17 cellular contexts compared by ENCODE assay signal in the genomic region with DNA sequence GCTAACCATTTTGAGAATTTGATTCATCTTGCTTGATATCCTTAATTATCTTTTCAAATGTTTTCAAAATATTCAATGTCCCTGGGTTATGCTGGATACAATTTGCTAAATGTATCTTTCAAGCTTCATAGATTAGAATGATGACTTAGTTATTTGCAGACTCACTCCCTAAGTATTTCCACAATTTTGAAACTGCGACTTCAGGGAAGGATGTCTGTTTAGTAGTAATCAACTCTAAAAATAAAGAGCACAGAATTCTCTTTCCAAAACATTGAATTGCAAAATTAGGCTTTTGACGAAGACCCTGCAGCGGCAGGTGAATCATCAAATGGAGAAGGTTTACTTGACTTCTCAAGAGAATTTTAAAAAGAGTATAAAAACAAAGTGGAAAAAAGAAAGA. TPM values are rescaled to one million over a fixed set of nuclear protein-coding genes. Genes with fewer than 3 reads are reported as not detected.
DNase-seq lines count a peak whose midpoint lies in the region; ATAC-seq and TF ChIP-seq lines count a peak whose summit lies in the region.
"Had no signal": no experiment of that assay in that cellular context is flagged by ENCODE, and none has a peak within 500 bp of the region (broad histone marks: within the 10 kb centered on the region; RNA-seq: fewer than 3 reads in every experiment).

No MANE protein-coding gene starts in this region.

- no peaks in the 10 kb centered on the region for H3K9me3 ChIP-seq in GM23248 (ENCODE audit: low read depth)

- H3K79me2 ChIP-seq in GM23248 (ENCODE audit: insufficient read depth) = no peaks in the 10 kb centered on the region

- H3K4me2 ChIP-seq in GM23248 (ENCODE audit: unreplicated experiment) = peak overlapping the region; percentile 11

- no peak for ATAC-seq in stimulated activated effector memory CD8-positive, alpha-beta T cell treated with anti-CD3 and anti-CD28 coated beads, Interleukin-12 subunit alpha, Interleukin-12 subunit beta, amount 100 ng/mL, for 72 hours
- ATAC-seq: CD8-positive, alpha-beta T cell had no signal

- in situ Hi-C loops in GM23248 (cut with MboI) = loop anchor here (10.0 kb wide), 1 partner anchor 115 kb away; no protein-coding TSS in a partner anchor

- peaks cover 33% of the 10 kb centered on the region for H3K4me1 ChIP-seq in GM23248 (ENCODE audit: insufficient read depth)

- H3K36me3 Mint-ChIP-seq in stimulated activated effector memory CD8-positive, alpha-beta T cell treated with anti-CD3 and anti-CD28 coated beads, Interleukin-12 subunit alpha, Interleukin-12 subunit beta, amount 100 ng/mL, for 72 hours = no peaks in the 10 kb centered on the region
- H3K36me3 Mint-ChIP-seq: CD8-positive, alpha-beta T cell had no signal

- peaks cover 6% of the 10 kb centered on the region for H3K4me1 Mint-ChIP-seq in stimulated activated effector memory CD8-positive, alpha-beta T cell treated with anti-CD3 and anti-CD28 coated beads, Interleukin-12 subunit alpha, Interleukin-12 subunit beta, amount 100 ng/mL, for 72 hours

- no peak overlapping the region for H3K9ac ChIP-seq in GM23248

- H3K4me3 Mint-ChIP-seq in stimulated activated effector memory CD8-positive, alpha-beta T cell treated with anti-CD3 and anti-CD28 coated beads, Interleukin-12 subunit alpha, Interleukin-12 subunit beta, amount 100 ng/mL, for 72 hours = no peak overlapping the region
- H3K4me3 Mint-ChIP-seq: CD8-positive, alpha-beta T cell had no signal

- H3K27me3 ChIP-seq in GM23248 (replicated peaks; ENCODE audit: insufficient read depth) = no peaks in the 10 kb centered on the region

- H3K4me3 ChIP-seq in GM23248 = no peak overlapping the region
- H3K4me3 ChIP-seq in cardiac fibroblast (replicated peaks in 1 of 2; ENCODE audit: low read depth in 2 of 2, low read length in 2 of 2) = no peak overlapping the region

- no peak overlapping the region for H3K27ac ChIP-seq in GM23248

- TF ChIP-seq CTCF in cardiac fibroblast (IDR thresholded peaks at IDR 0.05; ENCODE audit: low read depth, low read length) = no peak

- peaks cover 30% of the 10 kb centered on the region for H3F3A ChIP-seq in GM23248 (ENCODE audit: insufficient read depth)

- peak overlapping the region; percentile 35 for H3K27ac Mint-ChIP-seq in stimulated activated effector memory CD8-positive, alpha-beta T cell treated with anti-CD3 and anti-CD28 coated beads, Interleukin-12 subunit alpha, Interleukin-12 subunit beta, amount 100 ng/mL, for 72 hours
- H3K27ac Mint-ChIP-seq: CD8-positive, alpha-beta T cell had no signal

- no peaks in the 10 kb centered on the region for H3K9me2 ChIP-seq in GM23248 (ENCODE audit: insufficient read depth)

- no peaks in the 10 kb centered on the region for H4K20me1 ChIP-seq in GM23248 (ENCODE audit: insufficient read depth)

- H3K9me3 Mint-ChIP-seq in stimulated activated effector memory CD8-positive, alpha-beta T cell treated with anti-CD3 and anti-CD28 coated beads, Interleukin-12 subunit alpha, Interleukin-12 subunit beta, amount 100 ng/mL, for 72 hours = no peaks in the 10 kb centered on the region
- H3K9me3 Mint-ChIP-seq: CD8-positive, alpha-beta T cell had no signal

- H3K36me3 ChIP-seq in GM23248 (ENCODE audit: low read depth) = no peaks in the 10 kb centered on the region

- no peak overlapping the region for H2AFZ ChIP-seq in GM23248

- DNase-seq in GM23248 (peak; percentile 37), cardiac fibroblast (ENCODE audit: low read depth in 2 of 2) (peak; percentile 31 to 56), iris pigment epithelial cell (ENCODE audit: low read depth) (peak; percentile 56), epidermal melanocyte (ENCODE audit: insufficient read length, low spot score) (no peak), hypothalamus (lab: John Stamatoyannopoulos, UW) (no peak)
- no peak for DNase-seq in stimulated activated effector memory CD8-positive, alpha-beta T cell treated with anti-CD3 and anti-CD28 coated beads, Interleukin-12 subunit alpha, Interleukin-12 subunit beta, amount 100 ng/mL, for 72 hours (ENCODE audit: low spot score in 2 of 2)
- DNase-seq in activated T-cell treated with anti-CD3 and anti-CD28 coated beads, Interleukin-2, amount 50 U/mL, for 1 hour = no peak
- DNase-seq in activated CD8-positive, alpha-beta memory T cell treated with anti-CD3 and anti-CD28 coated beads, Interleukin-2, amount 50 U/mL, for 4 hours = no peak
- DNase-seq: ACHN; CD8-positive, alpha-beta T cell; H7; NCI-H1417 treated with DMSO at 0.1 percent for 48 hours; NCI-H2029; NCI-H510A treated with DMSO at 0.1 percent for 48 hours; SHP77 had no signal

- WGBS in GM23248 (ENCODE audit: low coverage in 1 of 2, low lambda C conversion rate in 2 of 2, missing lambda C conversion rate in 2 of 2), 2 experiments = 33 to 37% methylated on average over 3 of the region's 3 CpGs

RNA-seq across cellular contexts. Expression of a gene that starts 14.2 kb away (rescaled TPM):
- not detected in 2 replicates for total RNA-seq in GM23248 (2014; rRNA removed; shearing (Covaris generic))
- polyA plus RNA-seq in GM23248 (2016; fragmentation: Nextera tagmentation; extraction: Ambion mirVana) = not detected in 2 replicates
- total RNA-seq: H7 had no signal
- polyA plus RNA-seq: BJ had no signal

RNA-seq across cellular contexts. Expression of a gene that starts 46.1 kb away (rescaled TPM):
- not detected in 2 replicates for total RNA-seq in GM23248 (2014; rRNA removed; shearing (Covaris generic))
- not detected in 2 replicates for polyA plus RNA-seq in GM23248 (2016; fragmentation: Nextera tagmentation; extraction: Ambion mirVana)
- total RNA-seq: H7, LHCN-M2 had no signal
- polyA plus RNA-seq: BJ had no signal

Comparison
In these comparisons a context has a peak if more than half of its experiments do, and no peak if none do; other contexts are left out.
1. DNase-seq: peak in GM23248 (single experiment), cardiac fibroblast (2 of 2) and iris pigment epithelial cell (single experiment); none in stimulated activated effector memory CD8-positive, alpha-beta T cell treated with anti-CD3 and anti-CD28 coated beads, Interleukin-12 subunit alpha, Interleukin-12 subunit beta, amount 100 ng/mL, for 72 hours (0 of 2), activated T-cell treated with anti-CD3 and anti-CD28 coated beads, Interleukin-2, amount 50 U/mL, for 1 hour (single experiment), epidermal melanocyte (single experiment), hypothalamus (0 of 51) and activated CD8-positive, alpha-beta memory T cell treated with anti-CD3 and anti-CD28 coated beads, Interleukin-2, amount 50 U/mL, for 4 hours (single experiment).